Comparison of ENCODE assay signal across 8 cellular contexts in genomic region chr7:41886257-41886905, GRCh38.
DNase-seq lines count a peak whose midpoint lies in the region; ATAC-seq and TF ChIP-seq lines count a peak whose summit lies in the region.

No MANE protein-coding gene starts in this region.

- H3K4me1 Mint-ChIP-seq in brain, result peaks cover 28% of the 10 kb centered on the region
- H3K4me1 Mint-ChIP-seq in mesothelial cell of epicardium, result peaks cover 36% of the 10 kb centered on the region

- ATAC-seq in HG03460 (IDR thresholded peaks at IDR 0.05; ENCODE audit: unreplicated experiment) (no peak), HG02885 (IDR thresholded peaks at IDR 0.05; ENCODE audit: poor library complexity, unreplicated experiment) (no peak), HG03342 (IDR thresholded peaks at IDR 0.05; ENCODE audit: unreplicated experiment) (no peak)

- peak overlapping the region in 3 of 5 experiments; percentile 5 to 66 (median 24) for H3K27ac Mint-ChIP-seq in brain
- peak overlapping the region; percentile 67 for H3K27ac Mint-ChIP-seq in mesothelial cell of epicardium

- H3K9me3 Mint-ChIP-seq in brain (no peaks in the 10 kb centered on the region), mesothelial cell of epicardium (no peaks in the 10 kb centered on the region)

- H3K27me3 Mint-ChIP-seq in brain, result no peaks in the 10 kb centered on the region
- no peaks in the 10 kb centered on the region for H3K27me3 Mint-ChIP-seq in mesothelial cell of epicardium (ENCODE audit: low read depth)

- H3K4me3 Mint-ChIP-seq in brain (no peak overlapping the region), mesothelial cell of epicardium (no peak overlapping the region)

- H3K36me3 Mint-ChIP-seq in brain, result no peaks in the 10 kb centered on the region
- H3K36me3 Mint-ChIP-seq in mesothelial cell of epicardium, result no peaks in the 10 kb centered on the region

- TF ChIP-seq CTCF in brain (conservative IDR thresholded peaks at IDR 0.05) (no peak), mesothelial cell of epicardium (IDR thresholded peaks at IDR 0.05; ENCODE audit: unreplicated experiment) (no peak)

- DNase-seq in AG08396 (ENCODE audit: low spot score) (peak; percentile 51), HT1080 (ENCODE audit: low read depth) (peak; percentile 86), mesothelial cell of epicardium (ENCODE audit: low spot score in 2 of 2, unreplicated experiment in 2 of 2) (no peak), cerebellar nuclear complex (lab: John Stamatoyannopoulos, UW) (no peak)

Comparison
In these comparisons a context has a peak if more than half of its experiments do, and no peak if none do; other contexts are left out.
1. DNase-seq: peak in AG08396 (single experiment) and HT1080 (single experiment); none in mesothelial cell of epicardium (0 of 2) and cerebellar nuclear complex (0 of 2).